1 cellular context compared by ENCODE assay signal in the genomic region with DNA sequence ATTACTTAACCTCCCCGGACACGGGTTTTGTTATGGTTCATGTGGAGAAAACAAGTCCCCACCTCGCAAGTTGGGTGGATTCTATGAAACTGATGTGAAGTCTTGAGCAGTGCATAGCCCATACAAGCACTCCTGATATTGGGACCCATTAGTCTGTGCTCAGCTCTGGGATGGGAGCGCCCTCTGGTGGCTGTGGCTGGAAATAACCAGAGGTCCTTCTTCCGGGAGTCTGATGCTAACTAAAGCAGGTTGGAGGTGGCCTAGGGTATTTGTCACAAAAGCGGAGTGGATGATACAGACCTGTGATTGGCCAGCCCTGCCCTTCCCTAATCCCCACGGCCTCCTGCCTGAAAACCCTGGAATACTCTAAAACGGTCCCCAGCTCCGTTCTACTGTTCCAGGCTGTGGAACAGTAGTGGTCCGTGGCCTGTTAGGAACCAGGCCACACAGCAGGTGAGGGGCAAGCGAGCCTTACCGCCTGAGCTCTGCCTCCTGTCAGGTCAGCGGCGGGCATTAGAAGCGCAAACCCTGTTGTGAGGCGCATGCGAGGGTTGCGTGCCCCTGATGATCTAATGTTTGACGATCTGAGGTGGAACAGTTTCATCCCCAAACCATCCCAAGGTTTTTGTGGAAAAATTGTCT.
TF ChIP-seq lines count a peak whose summit lies in the region.

No MANE protein-coding gene starts in this region.

TF ChIP-seq in endothelial cell of umbilical vein, 7 proteins besides CTCF, POLR2A, EP300 and RAD21:
- TF ChIP-seq JUN (IDR thresholded peaks at IDR 0.05; ENCODE audit: borderline replicate concordance, insufficient read depth, insufficient read length, low read depth) (no peak), FOS (IDR thresholded peaks at IDR 0.05; ENCODE audit: borderline replicate concordance, insufficient read depth, low read length) (no peak), POLR2AphosphoS5 (IDR thresholded peaks at IDR 0.05; ENCODE audit: insufficient read depth, low read depth, low read length) (peak; percentile 61)
TF ChIP-seq in endothelial cell of umbilical vein: peak in this region for 1.
